ENCODE assay signal across 19 cellular contexts in genomic region chr9:14958989-14959388, GRCh38. TPM values are rescaled to one million over a fixed set of nuclear protein-coding genes. Genes with fewer than 3 reads are reported as not detected.
"Had no signal": no experiment of that assay in that cellular context is flagged by ENCODE, and none has a peak within 500 bp of the region (broad histone marks: within the 10 kb centered on the region; RNA-seq: fewer than 3 reads in every experiment).

No MANE protein-coding gene starts in this region.

- H3K9me3 Mint-ChIP-seq: stimulated activated naive CD8-positive, alpha-beta T cell treated with anti-CD3 and anti-CD28 coated beads, Interleukin-15, Interleukin-2, amounts not matched to agents 100 ng/mL and 50 ng/mL, for 24 hours had no signal

- ATAC-seq: activated CD8-positive, alpha-beta memory T cell treated with anti-CD3 and anti-CD28 coated beads, Interleukin-2, amount 10 ng/mL, durations not matched to agents 7 days and 5 days; esophagus mucosa; gastrocnemius medialis; T-helper 17 cell; WTC11 had no signal

- H3K36me3 ChIP-seq: gastrocnemius medialis, left ventricle myocardium inferior, SJCRH30, suprapubic skin, transverse colon, vagina had no signal

- H3K27ac ChIP-seq: gastrocnemius medialis, left ventricle myocardium inferior, SJCRH30, suprapubic skin, transverse colon, vagina had no signal

- H3K9me3 ChIP-seq: gastrocnemius medialis, SJCRH30, suprapubic skin, transverse colon, vagina had no signal

- H3K4me1 ChIP-seq: gastrocnemius medialis, SJCRH30, suprapubic skin, transverse colon had no signal

- H3K4me3 Mint-ChIP-seq: activated CD8-positive, alpha-beta memory T cell treated with anti-CD3 and anti-CD28 coated beads, Interleukin-2, amount 10 ng/mL, durations not matched to agents 7 days and 5 days; stimulated activated naive CD8-positive, alpha-beta T cell treated with anti-CD3 and anti-CD28 coated beads, Interleukin-15, Interleukin-2, amounts not matched to agents 100 ng/mL and 50 ng/mL, for 24 hours; T-helper 17 cell; WTC11 had no signal

- DNase-seq: activated CD8-positive, alpha-beta memory T cell treated with anti-CD3 and anti-CD28 coated beads, Interleukin-2, amount 10 ng/mL, durations not matched to agents 7 days and 5 days; amniotic stem cell; effector CD4-positive, alpha-beta T cell; gastrocnemius medialis; head of caudate nucleus; left ventricle myocardium inferior; mammary epithelial cell; occipital lobe; posterior cingulate gyrus; retina; SJCRH30; stimulated activated CD4-positive, alpha-beta T cell treated with anti-CD3 and anti-CD28 coated beads, Interleukin-12 subunit alpha, Interleukin-12 subunit beta, amount 100 ng/mL, for 4 hours; T-helper 17 cell; transverse colon had no signal

- H3K27me3 ChIP-seq: gastrocnemius medialis, SJCRH30, suprapubic skin, transverse colon, vagina had no signal

- H3K36me3 Mint-ChIP-seq: activated CD8-positive, alpha-beta memory T cell treated with anti-CD3 and anti-CD28 coated beads, Interleukin-2, amount 10 ng/mL, durations not matched to agents 7 days and 5 days; WTC11 had no signal

- H3K4me3 ChIP-seq: gastrocnemius medialis, left ventricle myocardium inferior, SJCRH30, suprapubic skin, transverse colon, vagina had no signal

- H3K27ac Mint-ChIP-seq: activated CD8-positive, alpha-beta memory T cell treated with anti-CD3 and anti-CD28 coated beads, Interleukin-2, amount 10 ng/mL, durations not matched to agents 7 days and 5 days; stimulated activated naive CD8-positive, alpha-beta T cell treated with anti-CD3 and anti-CD28 coated beads, Interleukin-15, Interleukin-2, amounts not matched to agents 100 ng/mL and 50 ng/mL, for 24 hours; T-helper 17 cell; WTC11 had no signal

- H3K27me3 Mint-ChIP-seq: activated CD8-positive, alpha-beta memory T cell treated with anti-CD3 and anti-CD28 coated beads, Interleukin-2, amount 10 ng/mL, durations not matched to agents 7 days and 5 days; stimulated activated naive CD8-positive, alpha-beta T cell treated with anti-CD3 and anti-CD28 coated beads, Interleukin-15, Interleukin-2, amounts not matched to agents 100 ng/mL and 50 ng/mL, for 24 hours; T-helper 17 cell had no signal

RNA-seq across cellular contexts. Expression of gene FREM1, which starts 48.8 kb away (rescaled TPM):
- total RNA-seq: activated CD8-positive, alpha-beta memory T cell treated with anti-CD3 and anti-CD28 coated beads, Interleukin-2, amount 10 ng/mL, durations not matched to agents 7 days and 5 days; mammary epithelial cell; T-helper 17 cell had no signal
- polyA plus RNA-seq: mammary epithelial cell had no signal
